10 cellular contexts compared by ENCODE assay signal in genomic region chr21:29075706-29076447, GRCh38. TPM values are rescaled to one million over a fixed set of nuclear protein-coding genes. Genes with fewer than 3 reads are reported as not detected.
A peak's percentile ranks its signal among the peaks of the same experiment; 100 is the strongest.
DNase-seq lines count a peak whose midpoint lies in the region; ATAC-seq and TF ChIP-seq lines count a peak whose summit lies in the region.
"Had no signal": no experiment of that assay in that cellular context is flagged by ENCODE, and none has a peak within 500 bp of the region (broad histone marks: within the 10 kb centered on the region; RNA-seq: fewer than 3 reads in every experiment).

No MANE protein-coding gene starts in this region.

- H3K27me3 ChIP-seq in CD4-positive, CD25-positive, alpha-beta regulatory T cell (ENCODE audit: control insufficient read depth, insufficient read depth, low read length): no peaks in the 10 kb centered on the region
- H3K27me3 ChIP-seq in muscle layer of duodenum (ENCODE audit: low read depth, low read length): no peaks in the 10 kb centered on the region
- H3K27me3 ChIP-seq: brain microvascular endothelial cell, SJSA1 had no signal

- H3K9me3 ChIP-seq in CD4-positive, CD25-positive, alpha-beta regulatory T cell (ENCODE audit: control insufficient read depth in 2 of 2, low read length in 2 of 2): no peaks in the 10 kb centered on the region
- H3K9me3 ChIP-seq in muscle layer of duodenum (ENCODE audit: control insufficient read depth in 1 of 2, low read length in 2 of 2): no peaks in the 10 kb centered on the region
- H3K9me3 ChIP-seq: SJSA1 had no signal

- no peak for DNase-seq in CD4-positive, CD25-positive, alpha-beta regulatory T cell
- DNase-seq in HFFc6: peak; percentile 40
- DNase-seq in activated T-helper 1 cell treated with anti-CD3 and anti-CD28 coated beads, Interleukin-12 subunit alpha, Interleukin-12 subunit beta, Interleukin-2, Interleukin-4 antibody, amounts not matched to agents 30 ng/mL and 10 ng/mL and 1 ng/mL, durations not matched to agents 14 hours and 24 hours and 36 hours (ENCODE audit: low spot score): no peak
- no peak for DNase-seq in SK-N-DZ (ENCODE audit: low spot score)
- no peak for DNase-seq in NCI-H1930 (lab: John Stamatoyannopoulos, UW)

- H3K27ac Mint-ChIP-seq in CD4-positive, CD25-positive, alpha-beta regulatory T cell: peak overlapping the region in 1 of 3 donors; percentile 86
- H3K27ac Mint-ChIP-seq in HFFc6: peak overlapping the region; percentile 50; the same call in 1 of the 2 replicates
- peak overlapping the region; percentile 87 for H3K27ac Mint-ChIP-seq in activated T-helper 1 cell treated with anti-CD3 and anti-CD28 coated beads, Interleukin-12 subunit alpha, Interleukin-12 subunit beta, Interleukin-2, Interleukin-4 antibody, amounts not matched to agents 30 ng/mL and 10 ng/mL and 1 ng/mL, durations not matched to agents 14 hours and 24 hours and 36 hours

- peaks cover 0 to 2% (median 0%) of the 10 kb centered on the region in 7 donors for H3K9me3 Mint-ChIP-seq in CD4-positive, CD25-positive, alpha-beta regulatory T cell
- no peaks in the 10 kb centered on the region for H3K9me3 Mint-ChIP-seq in HFFc6
- H3K9me3 Mint-ChIP-seq in activated T-helper 1 cell treated with anti-CD3 and anti-CD28 coated beads, Interleukin-12 subunit alpha, Interleukin-12 subunit beta, Interleukin-2, Interleukin-4 antibody, amounts not matched to agents 30 ng/mL and 10 ng/mL and 1 ng/mL, durations not matched to agents 14 hours and 24 hours and 36 hours: peaks cover 5% of the 10 kb centered on the region

- peak overlapping the region; percentile 28 to 97 (median 79) for H3K4me3 Mint-ChIP-seq in CD4-positive, CD25-positive, alpha-beta regulatory T cell
- H3K4me3 Mint-ChIP-seq in HFFc6: peak overlapping the region; percentile 9
- H3K4me3 Mint-ChIP-seq in activated T-helper 1 cell treated with anti-CD3 and anti-CD28 coated beads, Interleukin-12 subunit alpha, Interleukin-12 subunit beta, Interleukin-2, Interleukin-4 antibody, amounts not matched to agents 30 ng/mL and 10 ng/mL and 1 ng/mL, durations not matched to agents 14 hours and 24 hours and 36 hours: peak overlapping the region; percentile 7

- no peaks in the 10 kb centered on the region for H3K27me3 Mint-ChIP-seq in CD4-positive, CD25-positive, alpha-beta regulatory T cell
- peaks cover 3% of the 10 kb centered on the region for H3K27me3 Mint-ChIP-seq in HFFc6 (ENCODE audit: insufficient read depth)
- no peaks in the 10 kb centered on the region for H3K27me3 Mint-ChIP-seq in activated T-helper 1 cell treated with anti-CD3 and anti-CD28 coated beads, Interleukin-12 subunit alpha, Interleukin-12 subunit beta, Interleukin-2, Interleukin-4 antibody, amounts not matched to agents 30 ng/mL and 10 ng/mL and 1 ng/mL, durations not matched to agents 14 hours and 24 hours and 36 hours (ENCODE audit: insufficient read depth)

- H3K4me1 ChIP-seq in CD4-positive, CD25-positive, alpha-beta regulatory T cell (ENCODE audit: control insufficient read depth, insufficient read depth, low read length, poor library complexity, severe bottlenecking): peaks cover 47% of the 10 kb centered on the region
- peaks cover 17 to 22% of the 10 kb centered on the region in 2 donors for H3K4me1 ChIP-seq in muscle layer of duodenum (ENCODE audit: control insufficient read depth in 1 of 2, insufficient read depth in 2 of 2, low read length in 2 of 2)

- ATAC-seq in CD4-positive, CD25-positive, alpha-beta regulatory T cell (ENCODE audit: low read depth in 2 of 2): no peak
- ATAC-seq in HG02642 (IDR thresholded peaks at IDR 0.05; ENCODE audit: poor library complexity, unreplicated experiment): no peak
- ATAC-seq in HG03135 (IDR thresholded peaks at IDR 0.05; ENCODE audit: unreplicated experiment): no peak

- intact Hi-C loops in activated T-helper 1 cell treated with anti-CD3 and anti-CD28 coated beads, Interleukin-12 subunit alpha, Interleukin-12 subunit beta, Interleukin-2, Interleukin-4 antibody, amounts not matched to agents 30 ng/mL and 10 ng/mL and 1 ng/mL, durations not matched to agents 14 hours and 24 hours and 36 hours (cut with micrococcal nuclease): loop anchor here (5.0 to 10.0 kb wide), 2 partner anchors 171 to 579 kb away; no protein-coding TSS in a partner anchor

- H3K27ac ChIP-seq in CD4-positive, CD25-positive, alpha-beta regulatory T cell (ENCODE audit: insufficient read depth, low read length, poor library complexity, severe bottlenecking): peak overlapping the region; percentile 41
- peak overlapping the region; percentile 19 for H3K27ac ChIP-seq in muscle layer of duodenum (ENCODE audit: low read length)
- H3K27ac ChIP-seq: brain microvascular endothelial cell, SJSA1 had no signal

- TF ChIP-seq CTCF in HFFc6 (IDR thresholded peaks at IDR 0.05): no peak

- peaks cover 12% of the 10 kb centered on the region for H3K36me3 Mint-ChIP-seq in CD4-positive, CD25-positive, alpha-beta regulatory T cell
- peaks cover 19% of the 10 kb centered on the region for H3K36me3 Mint-ChIP-seq in HFFc6 (ENCODE audit: low read depth)
- H3K36me3 Mint-ChIP-seq in activated T-helper 1 cell treated with anti-CD3 and anti-CD28 coated beads, Interleukin-12 subunit alpha, Interleukin-12 subunit beta, Interleukin-2, Interleukin-4 antibody, amounts not matched to agents 30 ng/mL and 10 ng/mL and 1 ng/mL, durations not matched to agents 14 hours and 24 hours and 36 hours (ENCODE audit: low read depth): peaks cover 15% of the 10 kb centered on the region

- H3K4me1 Mint-ChIP-seq in CD4-positive, CD25-positive, alpha-beta regulatory T cell: peaks cover 24 to 82% (median 49%) of the 10 kb centered on the region in 4 donors
- H3K4me1 Mint-ChIP-seq in HFFc6 (ENCODE audit: low read depth): peaks cover 77% of the 10 kb centered on the region
- H3K4me1 Mint-ChIP-seq in activated T-helper 1 cell treated with anti-CD3 and anti-CD28 coated beads, Interleukin-12 subunit alpha, Interleukin-12 subunit beta, Interleukin-2, Interleukin-4 antibody, amounts not matched to agents 30 ng/mL and 10 ng/mL and 1 ng/mL, durations not matched to agents 14 hours and 24 hours and 36 hours (ENCODE audit: low read depth): peaks cover 72% of the 10 kb centered on the region

- no peaks in the 10 kb centered on the region for H3K36me3 ChIP-seq in CD4-positive, CD25-positive, alpha-beta regulatory T cell (ENCODE audit: control insufficient read depth, insufficient read depth, low read length)
- no peaks in the 10 kb centered on the region for H3K36me3 ChIP-seq in muscle layer of duodenum (ENCODE audit: control insufficient read depth in 1 of 2, insufficient read depth in 2 of 2, low read length in 2 of 2)
- H3K36me3 ChIP-seq: brain microvascular endothelial cell had no signal

- H3K4me3 ChIP-seq in CD4-positive, CD25-positive, alpha-beta regulatory T cell (ENCODE audit: low read depth, low read length): no peak overlapping the region
- peak overlapping the region; percentile 40 to 72 for H3K4me3 ChIP-seq in muscle layer of duodenum (ENCODE audit: low read depth in 1 of 2, low read length in 2 of 2)
- H3K4me3 ChIP-seq: SJSA1 had no signal

RNA-seq across cellular contexts. Expression of gene CCT8, which starts 2.4 kb away (rescaled TPM):
- total RNA-seq in CD4-positive, CD25-positive, alpha-beta regulatory T cell: 94.6 TPM
- 100 to 1,000 TPM; 134 to 165 (median 143) TPM for polyA plus RNA-seq in CD4-positive, CD25-positive, alpha-beta regulatory T cell
- total RNA-seq in HFFc6 (2021; fragmentation: NEBNext Ultra II Directional; extraction: Animal tissue kit (Norgen Biotek cat#: 25700)): 100 to 1,000 TPM; 209 to 258 (median 227) TPM
- total RNA-seq in activated T-helper 1 cell treated with anti-CD3 and anti-CD28 coated beads, Interleukin-12 subunit alpha, Interleukin-12 subunit beta, Interleukin-2, Interleukin-4 antibody, amounts not matched to agents 30 ng/mL and 10 ng/mL and 1 ng/mL, durations not matched to agents 14 hours and 24 hours and 36 hours: 394 and 400 TPM in 2 replicates
- 337 and 354 TPM in 2 replicates for polyA plus RNA-seq in SK-N-DZ (2014; cell fraction: cytosol; rRNA removed)
- polyA plus RNA-seq in SK-N-DZ (2014; cell fraction: nucleus; rRNA removed): 193 and 255 TPM in 2 replicates

RNA-seq across cellular contexts. Expression of gene USP16, which starts 51.4 kb away (rescaled TPM):
- 72.8 TPM for total RNA-seq in CD4-positive, CD25-positive, alpha-beta regulatory T cell
- polyA plus RNA-seq in CD4-positive, CD25-positive, alpha-beta regulatory T cell: 10 to 100 TPM; 22.6 to 37.6 (median 29.7) TPM
- 10 to 100 TPM; 28.1 to 43.1 (median 37.1) TPM for total RNA-seq in HFFc6 (2021; fragmentation: NEBNext Ultra II Directional; extraction: Animal tissue kit (Norgen Biotek cat#: 25700))
- 44.7 and 48.7 TPM in 2 replicates for total RNA-seq in activated T-helper 1 cell treated with anti-CD3 and anti-CD28 coated beads, Interleukin-12 subunit alpha, Interleukin-12 subunit beta, Interleukin-2, Interleukin-4 antibody, amounts not matched to agents 30 ng/mL and 10 ng/mL and 1 ng/mL, durations not matched to agents 14 hours and 24 hours and 36 hours
- 28.3 and 29.2 TPM in 2 replicates for polyA plus RNA-seq in SK-N-DZ (2014; cell fraction: cytosol; rRNA removed)
- polyA plus RNA-seq in SK-N-DZ (2014; cell fraction: nucleus; rRNA removed): 33.3 and 36.1 TPM in 2 replicates

RNA-seq across cellular contexts. Expression of gene MAP3K7CL, which starts 54.6 kb away (rescaled TPM):
- total RNA-seq in CD4-positive, CD25-positive, alpha-beta regulatory T cell: 24.6 TPM
- 1 to 10 TPM; 5.4 to 9.2 (median 6.2) TPM for polyA plus RNA-seq in CD4-positive, CD25-positive, alpha-beta regulatory T cell
- 10 to 100 TPM in 1 of 6 experiments, 1 to 10 TPM in 5; 6.2 to 11.4 (median 7.6) TPM for total RNA-seq in HFFc6 (2021; fragmentation: NEBNext Ultra II Directional; extraction: Animal tissue kit (Norgen Biotek cat#: 25700))
- 3.8 and 4.2 TPM in 2 replicates for total RNA-seq in activated T-helper 1 cell treated with anti-CD3 and anti-CD28 coated beads, Interleukin-12 subunit alpha, Interleukin-12 subunit beta, Interleukin-2, Interleukin-4 antibody, amounts not matched to agents 30 ng/mL and 10 ng/mL and 1 ng/mL, durations not matched to agents 14 hours and 24 hours and 36 hours
- polyA plus RNA-seq in SK-N-DZ (2014; cell fraction: cytosol; rRNA removed): 0.80 and 1.5 TPM in 2 replicates
- 1.1 and 2.1 TPM in 2 replicates for polyA plus RNA-seq in SK-N-DZ (2014; cell fraction: nucleus; rRNA removed)

RNA-seq across cellular contexts. Expression of gene RWDD2B, which starts 56.7 kb away (rescaled TPM):
- total RNA-seq in CD4-positive, CD25-positive, alpha-beta regulatory T cell: 3.7 TPM
- polyA plus RNA-seq in CD4-positive, CD25-positive, alpha-beta regulatory T cell: 10 to 100 TPM in 3 of 4 donors, 1 to 10 TPM in 1; 8.1 to 13.6 (median 12.0) TPM
- total RNA-seq in HFFc6 (2021; fragmentation: NEBNext Ultra II Directional; extraction: Animal tissue kit (Norgen Biotek cat#: 25700)): 10 to 100 TPM; 30.0 to 34.5 (median 31.1) TPM
- 11.0 and 11.1 TPM in 2 replicates for total RNA-seq in activated T-helper 1 cell treated with anti-CD3 and anti-CD28 coated beads, Interleukin-12 subunit alpha, Interleukin-12 subunit beta, Interleukin-2, Interleukin-4 antibody, amounts not matched to agents 30 ng/mL and 10 ng/mL and 1 ng/mL, durations not matched to agents 14 hours and 24 hours and 36 hours
- 14.8 and 15.7 TPM in 2 replicates for polyA plus RNA-seq in SK-N-DZ (2014; cell fraction: cytosol; rRNA removed)
- polyA plus RNA-seq in SK-N-DZ (2014; cell fraction: nucleus; rRNA removed): 8.6 and 10.6 TPM in 2 replicates

Comparison
In these comparisons a context has a peak if more than half of its experiments do, and no peak if none do; other contexts are left out.
1. H3K4me3 Mint-ChIP-seq: peak in every context shown above with its lines; median percentile 79 in CD4-positive, CD25-positive, alpha-beta regulatory T cell; 9 in HFFc6; 7 in activated T-helper 1 cell treated with anti-CD3 and anti-CD28 coated beads, Interleukin-12 subunit alpha, Interleukin-12 subunit beta, Interleukin-2, Interleukin-4 antibody, amounts not matched to agents 30 ng/mL and 10 ng/mL and 1 ng/mL, durations not matched to agents 14 hours and 24 hours and 36 hours.